ENCODE assay signal across 21 cellular contexts in genomic region chr6:144325232-144325631, GRCh38.
"Had no signal": no experiment of that assay in that cellular context is flagged by ENCODE, and none has a peak within 500 bp of the region (broad histone marks: within the 10 kb centered on the region; RNA-seq: fewer than 3 reads in every experiment).

No MANE protein-coding gene starts in this region.

- H3K36me3 Mint-ChIP-seq: IgD-negative memory B cell, T-cell had no signal

- H3K9me3 ChIP-seq: SK-N-SH had no signal

- H3K27ac ChIP-seq: RWPE1 had no signal

- H3K27me3 Mint-ChIP-seq: T-cell had no signal

- H3K4me3 ChIP-seq: K562 had no signal

- ATAC-seq: K562, Panc1, PC-3, T-cell had no signal

- H3K4me3 Mint-ChIP-seq: IgD-negative memory B cell, T-cell had no signal

- H3K9me3 Mint-ChIP-seq: T-cell had no signal

- H3K9ac ChIP-seq: SK-N-SH had no signal

- DNase-seq: MV-4-11, NCI-H1048, NCI-H1105, NCI-H1417, NCI-H1436 treated with DMSO at 0.1 percent for 48 hours, NCI-H1694, NCI-H187 treated with DMSO at 0.1 percent for 48 hours, NCI-H2029 treated with DMSO at 0.1 percent for 48 hours, NCI-H2107, NCI-H2227 treated with DMSO at 0.1 percent for 48 hours, NCI-H526 treated with DMSO at 0.1 percent for 48 hours, NCI-H774, PC-3, SHP77, SK-N-SH, SW 1271, T-cell had no signal
